Comparison of ENCODE assay signal across 25 cellular contexts in the genomic region with DNA sequence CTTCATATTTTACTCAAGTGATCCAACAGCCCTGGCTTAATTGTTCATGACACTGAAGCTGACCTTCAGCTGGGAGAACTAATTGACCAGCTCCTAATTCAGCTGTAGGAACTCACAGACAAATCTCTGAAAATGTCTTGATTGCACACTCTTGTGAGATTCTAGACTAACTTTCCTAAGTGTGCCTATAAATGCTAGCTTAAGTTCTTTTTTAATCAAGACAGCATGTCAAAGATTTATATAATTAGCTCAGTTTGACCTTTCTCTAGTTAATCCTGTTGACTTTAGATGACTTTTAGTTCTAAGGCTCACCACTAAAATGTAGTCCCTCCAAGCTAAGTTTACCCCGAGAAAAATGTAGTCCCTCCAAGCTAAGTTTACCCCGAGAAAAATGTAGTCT. TPM values are rescaled to one million over a fixed set of nuclear protein-coding genes. Genes with fewer than 3 reads are reported as not detected.
A peak's percentile ranks its signal among the peaks of the same experiment; 100 is the strongest.
DNase-seq lines count a peak whose midpoint lies in the region; ATAC-seq and TF ChIP-seq lines count a peak whose summit lies in the region.
"Had no signal": no experiment of that assay in that cellular context is flagged by ENCODE, and none has a peak within 500 bp of the region (broad histone marks: within the 10 kb centered on the region; RNA-seq: fewer than 3 reads in every experiment).

No MANE protein-coding gene starts in this region.

- DNase-seq in AG09319 (ENCODE audit: extremely low read depth, low read depth) (peak; percentile 49), Panc1 (ENCODE audit: low read depth, low spot score) (no peak), fibroblast of gingiva (ENCODE audit: low read depth) (peak; percentile 44), uterus (peak in 1 of 2 donors; percentile 44), left lung (no peak), DMS79 (lab: John Stamatoyannopoulos, UW) (no peak)
- DNase-seq in activated CD4-positive, alpha-beta T cell treated with anti-CD3 and anti-CD28 coated beads, Interleukin-2, amount 10 ng/mL, durations not matched to agents 7 days and 5 days = no peak
- DNase-seq: C1 segment of cervical spinal cord; CD4-positive, alpha-beta memory T cell; COR-L47; DMS53; EL; GDM1; HCEC 1CT; Karpas-422; NCI-H1092; NCI-H1417 treated with DMSO at 0.1 percent for 48 hours; NCI-H187 treated with DMSO at 0.1 percent for 48 hours; NCI-H2107; NCI-H446 treated with DMSO at 0.1 percent for 48 hours; NCI-H526; PC-9; SHP77 treated with DMSO at 0.1 percent for 48 hours had no signal

- TF ChIP-seq POLR2A in uterus (IDR thresholded peaks at IDR 0.05) = no peak

- H3K27me3 ChIP-seq in Panc1 (ENCODE audit: control insufficient read depth, insufficient read depth, low read length) = no peaks in the 10 kb centered on the region
- no peaks in the 10 kb centered on the region for H3K27me3 ChIP-seq in uterus
- no peaks in the 10 kb centered on the region for H3K27me3 ChIP-seq in left lung

- no peaks in the 10 kb centered on the region for H3K9me3 Mint-ChIP-seq in activated CD4-positive, alpha-beta T cell treated with anti-CD3 and anti-CD28 coated beads, Interleukin-2, amount 10 ng/mL, durations not matched to agents 7 days and 5 days
- H3K9me3 Mint-ChIP-seq: CD4-positive, alpha-beta memory T cell had no signal

- no peak overlapping the region for H3K27ac Mint-ChIP-seq in activated CD4-positive, alpha-beta T cell treated with anti-CD3 and anti-CD28 coated beads, Interleukin-2, amount 10 ng/mL, durations not matched to agents 7 days and 5 days
- H3K27ac Mint-ChIP-seq: CD4-positive, alpha-beta memory T cell had no signal

- in situ Hi-C loops in Panc1 (cut with HindIII; ENCODE audit: low pct_unique_long_range_greater_than_20kb, low sequenced_read_pairs) = no loop called here

- H3K27ac ChIP-seq in Panc1 (ENCODE audit: low read length) = peak overlapping the region; percentile 19; the same call in 1 of the 2 replicates
- peak overlapping the region; percentile 64 to 67 for H3K27ac ChIP-seq in uterus
- H3K27ac ChIP-seq in left lung = no peak overlapping the region
- H3K27ac ChIP-seq: HL-60, PC-9 had no signal

- ATAC-seq in Panc1 (no peak), left lung (no peak)
- ATAC-seq: GM12878 had no signal

- no peaks in the 10 kb centered on the region for H3K4me1 ChIP-seq in Panc1 (ENCODE audit: control insufficient read depth, insufficient read depth, low read length)
- peaks cover 0 to 5% of the 10 kb centered on the region in 2 donors for H3K4me1 ChIP-seq in uterus
- H3K4me1 ChIP-seq in left lung = no peaks in the 10 kb centered on the region

- no peak for TF ChIP-seq CTCF in AG09319 (IDR thresholded peaks at IDR 0.05; ENCODE audit: low read depth, low read length)
- no peak for TF ChIP-seq CTCF in Panc1 (IDR thresholded peaks at IDR 0.05)
- no peak for TF ChIP-seq CTCF in uterus (IDR thresholded peaks at IDR 0.05)
- TF ChIP-seq CTCF in left lung (IDR thresholded peaks at IDR 0.05) = no peak

- no peaks in the 10 kb centered on the region for H3K36me3 Mint-ChIP-seq in activated CD4-positive, alpha-beta T cell treated with anti-CD3 and anti-CD28 coated beads, Interleukin-2, amount 10 ng/mL, durations not matched to agents 7 days and 5 days (ENCODE audit: low read depth)
- H3K36me3 Mint-ChIP-seq: CD4-positive, alpha-beta memory T cell had no signal

- no peaks in the 10 kb centered on the region for H3K27me3 Mint-ChIP-seq in activated CD4-positive, alpha-beta T cell treated with anti-CD3 and anti-CD28 coated beads, Interleukin-2, amount 10 ng/mL, durations not matched to agents 7 days and 5 days
- H3K27me3 Mint-ChIP-seq: CD4-positive, alpha-beta memory T cell had no signal

- intact Hi-C loops in Panc1 (cut with micrococcal nuclease; ENCODE audit: unreplicated experiment) (no loop called here), uterus (cut with DNase I; ENCODE audit: low total_unique reads) (no loop called here), left lung (cut with DNase I) (no loop called here)

- H3K9me3 ChIP-seq in Panc1 (ENCODE audit: control insufficient read depth, insufficient read depth, low read depth, low read length) (no peaks in the 10 kb centered on the region), uterus (no peaks in the 10 kb centered on the region), left lung (peaks cover 0 to 4% of the 10 kb centered on the region in 2 donors)

- no peaks in the 10 kb centered on the region for H3K4me1 Mint-ChIP-seq in activated CD4-positive, alpha-beta T cell treated with anti-CD3 and anti-CD28 coated beads, Interleukin-2, amount 10 ng/mL, durations not matched to agents 7 days and 5 days
- H3K4me1 Mint-ChIP-seq: CD4-positive, alpha-beta memory T cell had no signal

- no TSS peak for BruUV-seq in Panc1 (replicated peaks; lab: Mats Ljungman, UMichigan)

- CTCF ChIA-PET in Panc1 (lab: Charles Lee) = no interaction called here
- CTCF ChIA-PET in activated CD4-positive, alpha-beta T cell treated with anti-CD3 and anti-CD28 coated beads, Interleukin-2, amount 10 ng/mL, durations not matched to agents 7 days and 5 days (lab: Charles Lee) = interaction anchor here (1.3 kb wide), 1 partner anchor 13 kb away, joined by 4 read pairs; no protein-coding TSS in a partner anchor

- no peak overlapping the region for H3K4me3 Mint-ChIP-seq in activated CD4-positive, alpha-beta T cell treated with anti-CD3 and anti-CD28 coated beads, Interleukin-2, amount 10 ng/mL, durations not matched to agents 7 days and 5 days
- H3K4me3 Mint-ChIP-seq: CD4-positive, alpha-beta memory T cell had no signal

- POLR2A ChIA-PET in Panc1 (lab: Charles Lee) = no interaction called here
- POLR2A ChIA-PET in activated CD4-positive, alpha-beta T cell treated with anti-CD3 and anti-CD28 coated beads, Interleukin-2, amount 10 ng/mL, durations not matched to agents 7 days and 5 days (lab: Charles Lee) = no interaction called here

- H3K4me3 ChIP-seq in Panc1 (ENCODE audit: low read depth in 2 of 2, low read length in 2 of 2) (no peak overlapping the region), uterus (no peak overlapping the region), left lung (no peak overlapping the region)
- H3K4me3 ChIP-seq: GM12878, PC-9 had no signal

- no peaks in the 10 kb centered on the region for H3K36me3 ChIP-seq in Panc1 (ENCODE audit: control insufficient read depth, insufficient read depth, low read length)
- H3K36me3 ChIP-seq in uterus = no peaks in the 10 kb centered on the region
- H3K36me3 ChIP-seq in left lung = no peaks in the 10 kb centered on the region

RNA-seq across cellular contexts. Expression of a gene that starts 49.1 kb away (rescaled TPM):
- total RNA-seq in Panc1 (2021; ENCODE audit: unreplicated experiment) (57.9 TPM), uterus (100 to 1,000 TPM in 1 of 4 donors, 10 to 100 TPM in 3; 45.0 to 139 (median 60.8) TPM), left lung (10 to 100 TPM; 44.4 to 47.2 TPM)
- polyA plus RNA-seq in Panc1 (2012; ENCODE audit: insufficient read length) = 49.4 TPM
- 10 to 100 TPM; 43.4 to 50.1 TPM for total RNA-seq in activated CD4-positive, alpha-beta T cell treated with anti-CD3 and anti-CD28 coated beads, Interleukin-2, amount 10 ng/mL, durations not matched to agents 7 days and 5 days

Comparison
In these comparisons a context has a peak if more than half of its experiments do, and no peak if none do; other contexts are left out.
1. DNase-seq: peak in AG09319 (single experiment) and fibroblast of gingiva (single experiment); none in Panc1 (single experiment), activated CD4-positive, alpha-beta T cell treated with anti-CD3 and anti-CD28 coated beads, Interleukin-2, amount 10 ng/mL, durations not matched to agents 7 days and 5 days (single experiment), left lung (0 of 2) and DMS79 (single experiment).
2. H3K27ac ChIP-seq: peak in Panc1 (single experiment) and uterus (2 of 2); none in left lung (0 of 2).